In the genomic region with DNA sequence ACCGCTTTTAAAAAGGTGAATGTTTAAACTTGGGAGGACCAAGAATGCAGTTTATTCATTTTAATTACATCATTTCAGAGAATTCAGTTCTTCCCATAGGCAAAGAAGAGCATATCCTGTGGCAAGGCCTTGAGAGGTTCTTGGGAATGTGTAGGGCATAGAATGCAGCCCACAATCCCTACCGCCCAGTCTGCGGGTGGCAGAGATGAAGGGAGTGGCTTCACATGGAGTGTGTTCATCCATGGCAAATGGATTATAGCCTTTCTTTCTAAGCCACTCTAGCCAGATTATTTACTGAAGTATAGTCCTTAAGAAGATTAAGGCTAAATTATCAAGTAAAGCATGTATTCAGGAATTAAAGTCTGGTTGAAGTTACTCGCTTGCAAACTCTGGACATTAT, we compare ENCODE assay signal across 27 cellular contexts.
"Had no signal": no experiment of that assay in that cellular context is flagged by ENCODE, and none has a peak within 500 bp of the region (broad histone marks: within the 10 kb centered on the region; RNA-seq: fewer than 3 reads in every experiment).

No MANE protein-coding gene starts in this region.

- H3K4me3 ChIP-seq: gastroesophageal sphincter, heart left ventricle, left lung, mucosa of descending colon, prostate gland, smooth muscle cell, stomach, thyroid gland, vagina had no signal

- H3K27me3 ChIP-seq: foreskin keratinocyte, gastroesophageal sphincter, heart left ventricle, left lung, stomach, thyroid gland, vagina had no signal

- DNase-seq: effector CD8-positive, alpha-beta T cell; endodermal cell; foreskin keratinocyte; heart left ventricle; hippocampal formation; left cardiac atrium; left lung; mesenchymal stem cell; mucosa of descending colon; naive B cell; nucleus accumbens; stimulated activated CD4-positive, alpha-beta T cell treated with anti-CD3 and anti-CD28 coated beads, Interleukin-12 subunit alpha, Interleukin-12 subunit beta, amount 100 ng/mL, for 4 hours; stimulated activated CD4-positive, alpha-beta T cell treated with anti-CD3 and anti-CD28 coated beads, Interleukin-1b, Interleukin-23, amount 100 ng/mL, for 48 hours; stimulated activated CD4-positive, alpha-beta T cell treated with anti-CD3 and anti-CD28 coated beads, Interleukin-4, amount 100 ng/mL, for 24 hours; stimulated activated naive CD4-positive, alpha-beta T cell treated with Interleukin-2 at 50 U/mL for 16 hours; stomach; thyroid gland; trophoblast cell had no signal

- H3K4me1 ChIP-seq: foreskin keratinocyte, gastroesophageal sphincter, heart left ventricle, left lung, prostate gland, stomach, thyroid gland, vagina had no signal

- H3K9me3 ChIP-seq: gastroesophageal sphincter, heart left ventricle, mucosa of descending colon, prostate gland, stomach, thyroid gland, vagina had no signal

- H3K27ac Mint-ChIP-seq: endodermal cell; mesothelial cell of epicardium; naive B cell; natural killer cell treated with Interleukin-12 subunit alpha and Interleukin-12 subunit beta and Interleukin-15 and Interleukin-18, amount 100 ng/mL, for 72 hours; stimulated activated effector memory CD8-positive, alpha-beta T cell treated with anti-CD3 and anti-CD28 coated beads, Interleukin-12 subunit alpha, Interleukin-12 subunit beta, amount 100 ng/mL, for 72 hours had no signal

- H3K4me1 Mint-ChIP-seq: naive B cell; stimulated activated effector memory CD8-positive, alpha-beta T cell treated with anti-CD3 and anti-CD28 coated beads, Interleukin-12 subunit alpha, Interleukin-12 subunit beta, amount 100 ng/mL, for 72 hours had no signal

- H3K36me3 ChIP-seq: gastroesophageal sphincter, heart left ventricle, left lung, prostate gland, stomach, thyroid gland, vagina had no signal

- ATAC-seq: esophagus mucosa; foreskin keratinocyte; gastroesophageal sphincter; heart left ventricle; left cardiac atrium; left lung; mucosa of descending colon; natural killer cell treated with Interleukin-12 subunit alpha and Interleukin-12 subunit beta and Interleukin-15 and Interleukin-18, amount 100 ng/mL, for 72 hours; stimulated activated effector memory CD8-positive, alpha-beta T cell treated with anti-CD3 and anti-CD28 coated beads, Interleukin-12 subunit alpha, Interleukin-12 subunit beta, amount 100 ng/mL, for 72 hours had no signal

- H3K4me3 Mint-ChIP-seq: endodermal cell; mesothelial cell of epicardium; naive B cell; natural killer cell treated with Interleukin-12 subunit alpha and Interleukin-12 subunit beta and Interleukin-15 and Interleukin-18, amount 100 ng/mL, for 72 hours; stimulated activated effector memory CD8-positive, alpha-beta T cell treated with anti-CD3 and anti-CD28 coated beads, Interleukin-12 subunit alpha, Interleukin-12 subunit beta, amount 100 ng/mL, for 72 hours had no signal

- H3K9me3 Mint-ChIP-seq: mesothelial cell of epicardium had no signal

- H3K27ac ChIP-seq: epithelial cell of prostate, foreskin keratinocyte, gastroesophageal sphincter, heart left ventricle, left lung, prostate gland, stomach, thyroid gland, vagina had no signal

- H3K36me3 Mint-ChIP-seq: mesothelial cell of epicardium; naive B cell; natural killer cell treated with Interleukin-12 subunit alpha and Interleukin-12 subunit beta and Interleukin-15 and Interleukin-18, amount 100 ng/mL, for 72 hours; stimulated activated effector memory CD8-positive, alpha-beta T cell treated with anti-CD3 and anti-CD28 coated beads, Interleukin-12 subunit alpha, Interleukin-12 subunit beta, amount 100 ng/mL, for 72 hours had no signal

- H3K27me3 Mint-ChIP-seq: natural killer cell treated with Interleukin-12 subunit alpha and Interleukin-12 subunit beta and Interleukin-15 and Interleukin-18, amount 100 ng/mL, for 72 hours had no signal
